Comparison of ENCODE assay signal across 20 cellular contexts in the genomic region with DNA sequence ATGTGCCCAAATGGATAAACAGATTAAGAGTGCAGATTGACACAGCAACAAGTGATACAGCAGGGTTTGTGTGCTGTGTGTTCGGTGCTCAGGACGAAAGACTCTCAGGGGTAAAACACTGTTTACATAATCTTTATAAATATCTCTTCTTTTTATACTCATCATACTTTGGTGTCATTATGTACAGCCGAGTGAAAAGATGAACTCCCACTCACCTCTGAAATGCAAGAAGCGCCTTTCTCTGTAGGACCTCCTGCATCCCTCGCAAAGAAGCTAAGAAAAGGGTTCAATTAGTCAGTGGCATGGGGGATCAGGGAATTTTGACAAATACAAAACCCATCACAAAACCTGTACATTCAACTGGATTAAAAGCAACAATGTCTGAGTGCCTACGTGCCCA.
A peak's percentile ranks its signal among the peaks of the same experiment; 100 is the strongest.
DNase-seq lines count a peak whose midpoint lies in the region; ATAC-seq, FAIRE-seq and TF ChIP-seq lines count a peak whose summit lies in the region.
"Had no signal": no experiment of that assay in that cellular context is flagged by ENCODE, and none has a peak within 500 bp of the region (broad histone marks: within the 10 kb centered on the region; RNA-seq: fewer than 3 reads in every experiment).

No MANE protein-coding gene starts in this region.

- DNase-seq in H1 (ENCODE audit: low read depth in 1 of 2, low spot score in 2 of 2) (no peak), cortex of kidney (lab: John Stamatoyannopoulos, UW) (no peak), vagina (ENCODE audit: extremely low spot score in 2 of 2) (no peak)
- DNase-seq in activated naive CD4-positive, alpha-beta T cell treated with anti-CD3 and anti-CD28 coated beads, Interleukin-2, amount 10 ng/mL, durations not matched to agents 7 days and 5 days: no peak
- DNase-seq: 8988T; CD4-positive, alpha-beta memory T cell; DMS153; DMS79; GDM1; GM23248; HCEC 1CT had no signal

- no peaks in the 10 kb centered on the region for H3K9me3 ChIP-seq in H1 (ENCODE audit: insufficient read depth in 2 of 2, low read depth in 1 of 2, low read length in 1 of 2)
- H3K9me3 ChIP-seq in muscle layer of colon (ENCODE audit: low read length): no peaks in the 10 kb centered on the region
- no peaks in the 10 kb centered on the region for H3K9me3 ChIP-seq in stomach smooth muscle (ENCODE audit: control insufficient read depth in 2 of 2, low read length in 2 of 2)
- no peaks in the 10 kb centered on the region for H3K9me3 ChIP-seq in vagina
- H3K9me3 ChIP-seq: BLaER1 had no signal

- no peak for TF ChIP-seq CTCF in H1 (IDR thresholded peaks at IDR 0.05; ENCODE audit: control extremely low read depth in 1 of 3, insufficient read depth in 1 of 3, low read depth in 1 of 3, low read length in 3 of 3)
- no peak for TF ChIP-seq CTCF in vagina (IDR thresholded peaks at IDR 0.05)

- intact Hi-C loops in vagina (cut with DNase I): no loop called here

- H3K27ac Mint-ChIP-seq in activated naive CD4-positive, alpha-beta T cell treated with anti-CD3 and anti-CD28 coated beads, Interleukin-2, amount 10 ng/mL, durations not matched to agents 7 days and 5 days: no peak overlapping the region

- H3K4me1 Mint-ChIP-seq in activated naive CD4-positive, alpha-beta T cell treated with anti-CD3 and anti-CD28 coated beads, Interleukin-2, amount 10 ng/mL, durations not matched to agents 7 days and 5 days: no peaks in the 10 kb centered on the region
- H3K4me1 Mint-ChIP-seq: CD4-positive, alpha-beta memory T cell had no signal

- H3K56ac ChIP-seq in H1 (replicated peaks; ENCODE audit: insufficient read length, low read depth, low read length): no peak overlapping the region

- FAIRE-seq in H1 (lab: Jason Lieb, UNC): no peak
- FAIRE-seq: GM12892, GM18507, H54 had no signal

- no peak for ATAC-seq in HG02798 (IDR thresholded peaks at IDR 0.05; ENCODE audit: poor library complexity, unreplicated experiment)

- no peaks in the 10 kb centered on the region for H3K79me1 ChIP-seq in H1 (ENCODE audit: low read depth, low read length)

- H3K23me2 ChIP-seq in H1 (ENCODE audit: low read depth, low read length): no peaks in the 10 kb centered on the region; the same call in 1 of the 2 replicates

- H3K4me1 ChIP-seq in H1 (replicated peaks in 1 of 4; ENCODE audit: control insufficient read depth in 3 of 4, insufficient read depth in 4 of 4, low read length in 3 of 4) (peaks cover 0 to 11% (median 1%) of the 10 kb centered on the region in 4 experiments; a peak in 4 of 7 replicates), muscle layer of colon (ENCODE audit: insufficient read depth, low read length) (peaks cover 37% of the 10 kb centered on the region), stomach smooth muscle (ENCODE audit: control insufficient read depth, insufficient read depth, low read length) (peaks cover 44% of the 10 kb centered on the region), vagina (no peaks in the 10 kb centered on the region)

- TF ChIP-seq RAD21 in H1 (IDR thresholded peaks at IDR 0.05 in 1 of 2, conservative IDR thresholded peaks at IDR 0.05 in 1 of 2; ENCODE audit: low read depth in 2 of 2, low read length in 2 of 2): no peak

- 86% methylated on average over 6 of the region's 6 CpGs; no CpG with 5 or more reads in 1 of the 2 experiments for WGBS in H1 (ENCODE audit: extremely low coverage in 1 of 2, insufficient coverage in 1 of 2, insufficient read length in 1 of 2, insufficient replicate concordance in 2 of 2, low coverage in 1 of 2, low lambda C conversion rate in 2 of 2, missing lambda C conversion rate in 1 of 2), 2 experiments

- H2BK12ac ChIP-seq in H1 (ENCODE audit: low read depth, low read length): no peak overlapping the region

- H3K23ac ChIP-seq in H1 (ENCODE audit: insufficient read length): no peak overlapping the region

- no peak overlapping the region for H2AFZ ChIP-seq in H1 (ENCODE audit: low read length)
- H2AFZ ChIP-seq: GM23248 had no signal

- H3K9ac ChIP-seq in H1 (replicated peaks in 1 of 4; ENCODE audit: extremely low read depth in 1 of 4, low read depth in 3 of 4, low read length in 3 of 4) (no peak overlapping the region), muscle layer of colon (ENCODE audit: low read length) (no peak overlapping the region), stomach smooth muscle (ENCODE audit: low read length in 2 of 2) (no peak overlapping the region)
- H3K9ac ChIP-seq: BLaER1, GM23248 had no signal

- H3K79me2 ChIP-seq in H1 (ENCODE audit: control insufficient read depth in 1 of 2, insufficient read depth in 2 of 2, low read length in 2 of 2): no peaks in the 10 kb centered on the region

- POLR2A ChIA-PET in H1 (lab: Charles Lee; ENCODE audit: partially characterized antibody): no interaction called here

- TF ChIP-seq EP300 in H1 (IDR thresholded peaks at IDR 0.05; ENCODE audit: borderline replicate concordance in 1 of 2, low read depth in 2 of 2, low read length in 2 of 2): no peak

- H4K91ac ChIP-seq in H1 (replicated peaks; ENCODE audit: insufficient read length, low read length): no peak overlapping the region

- H2BK5ac ChIP-seq in H1 (ENCODE audit: low read depth, low read length): no peak overlapping the region

- CTCF ChIA-PET in H1 (lab: Charles Lee; ENCODE audit: partially characterized antibody): interaction anchor here (0.6 to 1.5 kb wide), 4 partner anchors 8 to 425 kb away, joined by 3 to 4 read pairs (median 4); no protein-coding TSS in a partner anchor
- CTCF ChIA-PET in activated naive CD4-positive, alpha-beta T cell treated with anti-CD3 and anti-CD28 coated beads, Interleukin-2, amount 10 ng/mL, durations not matched to agents 7 days and 5 days (lab: Charles Lee): interaction anchor here (0.5 kb wide), 1 partner anchor 412 kb away, joined by 3 read pairs; no protein-coding TSS in a partner anchor

- H4K8ac ChIP-seq in H1 (ENCODE audit: extremely low read depth, insufficient read depth, low read length): no peak overlapping the region

- no peaks in the 10 kb centered on the region for H3K36me3 Mint-ChIP-seq in activated naive CD4-positive, alpha-beta T cell treated with anti-CD3 and anti-CD28 coated beads, Interleukin-2, amount 10 ng/mL, durations not matched to agents 7 days and 5 days
- H3K36me3 Mint-ChIP-seq: CD4-positive, alpha-beta memory T cell had no signal

- H2BK20ac ChIP-seq in H1 (ENCODE audit: low read length): no peak overlapping the region

- H2BK15ac ChIP-seq in H1 (ENCODE audit: low read length): no peak overlapping the region

- H3K4me3 Mint-ChIP-seq in activated naive CD4-positive, alpha-beta T cell treated with anti-CD3 and anti-CD28 coated beads, Interleukin-2, amount 10 ng/mL, durations not matched to agents 7 days and 5 days: no peak overlapping the region
- H3K4me3 Mint-ChIP-seq: CD14-positive monocyte; CD4-positive, alpha-beta memory T cell had no signal

- TF ChIP-seq POLR2A in H1 (IDR thresholded peaks at IDR 0.05; ENCODE audit: control extremely low read depth in 1 of 2, low read depth in 2 of 2, low read length in 2 of 2) (no peak), vagina (IDR thresholded peaks at IDR 0.05) (no peak)

- H3K36me3 ChIP-seq in H1 (ENCODE audit: control insufficient read depth in 2 of 4, insufficient read depth in 4 of 4, low read length in 3 of 4) (no peaks in the 10 kb centered on the region), muscle layer of colon (ENCODE audit: insufficient read depth, low read length) (peaks cover 4% of the 10 kb centered on the region), stomach smooth muscle (ENCODE audit: control insufficient read depth in 2 of 2, insufficient read depth in 2 of 2, low read length in 2 of 2) (peaks cover 0 to 7% of the 10 kb centered on the region in 2 donors), vagina (no peaks in the 10 kb centered on the region)

- H3K14ac ChIP-seq in H1 (ENCODE audit: insufficient read length): no peak overlapping the region

- H3K27ac ChIP-seq in angular gyrus (ENCODE audit: low read depth, low read length) (peak overlapping the region; percentile 79), H1 (ENCODE audit: low read depth, low read length) (no peak overlapping the region), muscle layer of colon (ENCODE audit: low read depth, low read length) (peak overlapping the region; percentile 27), stomach smooth muscle (ENCODE audit: low read length) (peak overlapping the region; percentile 77), vagina (no peak overlapping the region)
- H3K27ac ChIP-seq: BLaER1, GM23248 had no signal

- H3K4me3 ChIP-seq in H1 (ENCODE audit: extremely low read depth in 1 of 4, insufficient read depth in 2 of 4, low read depth in 3 of 4, low read length in 4 of 4) (no peak overlapping the region), muscle layer of colon (ENCODE audit: low read depth in 1 of 2, low read length in 2 of 2) (no peak overlapping the region), stomach smooth muscle (ENCODE audit: low read length in 2 of 2) (no peak overlapping the region), vagina (no peak overlapping the region)
- H3K4me3 ChIP-seq: BLaER1, GM23248 had no signal

- H3K27me3 ChIP-seq in H1 (replicated peaks in 1 of 4; ENCODE audit: control insufficient read depth in 3 of 4, extremely low read depth in 1 of 4, insufficient read depth in 3 of 4, low read length in 3 of 4) (no peaks in the 10 kb centered on the region), muscle layer of colon (ENCODE audit: control insufficient read depth in 1 of 2, insufficient read depth in 2 of 2, low read length in 2 of 2) (no peaks in the 10 kb centered on the region), stomach smooth muscle (ENCODE audit: control insufficient read depth in 1 of 2, insufficient read depth in 2 of 2, low read length in 2 of 2) (no peaks in the 10 kb centered on the region), vagina (no peaks in the 10 kb centered on the region)
- H3K27me3 ChIP-seq: BLaER1 had no signal

- H4K20me1 ChIP-seq in H1 (replicated peaks in 1 of 2; ENCODE audit: control insufficient read depth in 1 of 2, insufficient read depth in 2 of 2, low read length in 2 of 2): no peaks in the 10 kb centered on the region
- H4K20me1 ChIP-seq: BLaER1 had no signal

- no peak overlapping the region for H3K18ac ChIP-seq in H1 (ENCODE audit: extremely low read depth, low read length)

- H2BK120ac ChIP-seq in H1 (replicated peaks; ENCODE audit: low read depth, low read length): no peak overlapping the region

- H3K4me2 ChIP-seq in H1 (ENCODE audit: insufficient read depth in 1 of 2, low read depth in 2 of 2, low read length in 2 of 2): no peak overlapping the region
- H3K4me2 ChIP-seq: BLaER1 had no signal

- H3K9me3 Mint-ChIP-seq in activated naive CD4-positive, alpha-beta T cell treated with anti-CD3 and anti-CD28 coated beads, Interleukin-2, amount 10 ng/mL, durations not matched to agents 7 days and 5 days: no peaks in the 10 kb centered on the region
- H3K9me3 Mint-ChIP-seq: CD14-positive monocyte; CD4-positive, alpha-beta memory T cell had no signal

- no peak overlapping the region for H3K4ac ChIP-seq in H1 (replicated peaks; ENCODE audit: insufficient read length, low read depth, low read length)

- H2AK5ac ChIP-seq in H1 (ENCODE audit: low read depth, low read length): 0 out of 2 replicates have a peak overlapping the region, but pooled peaks have one; percentile 30

- no peak overlapping the region for H4K5ac ChIP-seq in H1 (ENCODE audit: insufficient read length, low read depth, low read length)

- H3K27me3 Mint-ChIP-seq in activated naive CD4-positive, alpha-beta T cell treated with anti-CD3 and anti-CD28 coated beads, Interleukin-2, amount 10 ng/mL, durations not matched to agents 7 days and 5 days: no peaks in the 10 kb centered on the region

Comparison
In these comparisons a context has a peak if more than half of its experiments do, and no peak if none do; other contexts are left out.
1. H3K27ac ChIP-seq: peak in angular gyrus (single experiment), muscle layer of colon (single experiment) and stomach smooth muscle (single experiment); none in H1 (single experiment) and vagina (single experiment).